Comparison of ENCODE assay signal across 8 cellular contexts in the genomic region with DNA sequence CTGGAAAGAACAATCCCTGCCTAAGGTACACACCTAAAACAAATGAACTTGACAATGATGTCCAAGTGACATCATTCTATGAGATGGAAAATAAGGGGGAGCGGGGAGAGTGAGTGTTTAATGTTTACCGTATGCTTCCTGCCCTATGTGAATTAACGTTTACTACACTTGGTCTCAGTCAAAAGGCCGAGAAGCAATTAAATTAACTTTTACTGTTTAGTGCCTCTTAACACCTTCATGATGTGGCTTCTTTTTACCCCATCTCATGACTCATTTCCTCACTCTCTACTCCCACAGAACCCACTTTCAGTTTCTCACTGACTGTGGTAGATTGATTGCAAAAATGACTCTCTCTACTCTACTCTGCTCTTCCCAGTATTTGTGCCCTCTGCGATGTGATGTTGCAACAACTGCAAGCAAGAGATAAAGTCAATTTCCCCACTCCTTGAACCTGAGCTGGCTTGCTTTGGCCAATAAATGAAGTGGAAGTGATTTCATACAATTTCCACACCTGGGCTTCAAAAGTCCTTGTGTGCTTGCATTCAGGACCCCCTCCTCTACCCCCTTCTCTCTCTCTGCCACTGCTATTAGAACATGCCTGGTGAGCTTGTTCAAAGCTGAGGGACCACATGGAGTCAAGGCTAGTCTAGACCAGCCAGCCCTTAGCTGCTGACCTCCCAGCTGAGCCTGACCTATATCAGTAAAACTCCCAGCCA. TPM values are rescaled to one million over a fixed set of nuclear protein-coding genes. Genes with fewer than 3 reads are reported as not detected.
DNase-seq lines count a peak whose midpoint lies in the region; ATAC-seq and TF ChIP-seq lines count a peak whose summit lies in the region.

No MANE protein-coding gene starts in this region.

- H3K79me2 ChIP-seq in mesendoderm (ENCODE audit: control insufficient read depth, insufficient read depth, low read length): no peaks in the 10 kb centered on the region

- H3K4me2 ChIP-seq in mesendoderm (ENCODE audit: low read length): no peak overlapping the region

- no peak overlapping the region for H4K5ac ChIP-seq in mesendoderm (ENCODE audit: low read length)

- H3K9me3 ChIP-seq in heart left ventricle: no peaks in the 10 kb centered on the region

- ATAC-seq in GM19351 (IDR thresholded peaks at IDR 0.05; ENCODE audit: unreplicated experiment) (peak; percentile 100), HG03280 (IDR thresholded peaks at IDR 0.05; ENCODE audit: unreplicated experiment) (peak; percentile 100), heart left ventricle (no peak)

- H2BK15ac ChIP-seq in mesendoderm (replicated peaks; ENCODE audit: low read depth): no peak overlapping the region

- no peak overlapping the region for H3K9ac ChIP-seq in mesendoderm (ENCODE audit: low read length)

- H2BK120ac ChIP-seq in mesendoderm (ENCODE audit: low read depth, low read length): no peak overlapping the region

- no peak overlapping the region for H3K23ac ChIP-seq in mesendoderm (ENCODE audit: low read length)

- TF ChIP-seq POLR2A in erythroblast (IDR thresholded peaks at IDR 0.05; ENCODE audit: low read length) (no peak), heart left ventricle (IDR thresholded peaks at IDR 0.05) (no peak)

- no peak overlapping the region for H3K18ac ChIP-seq in mesendoderm (ENCODE audit: low read length)

- no peaks in the 10 kb centered on the region for H3K36me3 ChIP-seq in mesendoderm (ENCODE audit: control insufficient read depth, insufficient read depth, low read length)
- no peaks in the 10 kb centered on the region for H3K36me3 ChIP-seq in heart left ventricle

- no peak overlapping the region for H2BK5ac ChIP-seq in mesendoderm (ENCODE audit: low read length)

- H2AK5ac ChIP-seq in mesendoderm (ENCODE audit: low read length): no peak overlapping the region

- H3K27ac ChIP-seq in mesendoderm (ENCODE audit: low read depth, low read length) (no peak overlapping the region), heart left ventricle (peak overlapping the region in 1 of 12 donors; percentile 54)

- intact Hi-C loops in heart left ventricle (cut with DNase I): no loop called here

- no peak overlapping the region for H4K8ac ChIP-seq in mesendoderm (ENCODE audit: low read depth, low read length)

- H3K4me3 ChIP-seq in mesendoderm (ENCODE audit: low read length) (no peak overlapping the region), heart left ventricle (no peak overlapping the region)

- no peaks in the 10 kb centered on the region for H3K79me1 ChIP-seq in mesendoderm (ENCODE audit: low read length)

- no CpG with 5 or more reads among the region's 5 CpGs for WGBS in mesendoderm (ENCODE audit: extremely low coverage, insufficient coverage, low lambda C conversion rate)
- WGBS in heart left ventricle, 4 donors: 46 to 72% (median 54%) methylated on average over 5 of the region's 5 CpGs

- no peak overlapping the region for H3K56ac ChIP-seq in mesendoderm (ENCODE audit: low read length)

- DNase-seq in DMS153 treated with DMSO at 0.1 percent for 48 hours (lab: John Stamatoyannopoulos, UW; ENCODE audit: unreplicated experiment) (peak; percentile 41), SKM-1 (lab: John Stamatoyannopoulos, UW; ENCODE audit: unreplicated experiment) (peak; percentile 83), erythroblast (lab: John Stamatoyannopoulos, UW) (peak; percentile 61 to 67), mesendoderm (no peak), heart left ventricle (no peak)
- peak; percentile 23 to 34 for DNase-seq in stimulated activated CD8-positive, alpha-beta memory T cell treated with anti-CD3 and anti-CD28 coated beads, Interleukin-15, amount 100 ng/mL, for 48 hours (ENCODE audit: low read depth in 2 of 2)

- H3K27me3 ChIP-seq in mesendoderm (ENCODE audit: insufficient read depth, low read length, poor library complexity): no peaks in the 10 kb centered on the region
- H3K27me3 ChIP-seq in heart left ventricle: peaks cover 0 to 31% (median 0%) of the 10 kb centered on the region in 9 donors

- no peak for TF ChIP-seq CTCF in heart left ventricle (IDR thresholded peaks at IDR 0.05)

- no peaks in the 10 kb centered on the region for H3K4me1 ChIP-seq in mesendoderm (ENCODE audit: control insufficient read depth, low read depth, low read length)
- peaks cover 0 to 17% (median 0%) of the 10 kb centered on the region in 12 donors for H3K4me1 ChIP-seq in heart left ventricle

- H3K4ac ChIP-seq in mesendoderm (ENCODE audit: low read depth, low read length): no peak overlapping the region

RNA-seq across cellular contexts. Expression of gene ALKBH3, which starts 11.6 kb away (rescaled TPM):
- polyA plus RNA-seq in mesendoderm (2013, experiment 1 of 2): 14.1 TPM
- polyA plus RNA-seq in mesendoderm (2013, experiment 2 of 2): 14.0 TPM
- 10 to 100 TPM; 13.1 to 24.7 (median 19.5) TPM for total RNA-seq in heart left ventricle
- polyA plus RNA-seq in heart left ventricle: 10 to 100 TPM; 20.5 to 22.4 TPM

Comparison
In these comparisons a context has a peak if more than half of its experiments do, and no peak if none do; other contexts are left out.
1. DNase-seq: peak in DMS153 treated with DMSO at 0.1 percent for 48 hours (single experiment), SKM-1 (single experiment), erythroblast (2 of 2) and stimulated activated CD8-positive, alpha-beta memory T cell treated with anti-CD3 and anti-CD28 coated beads, Interleukin-15, amount 100 ng/mL, for 48 hours (2 of 2); none in mesendoderm (single experiment) and heart left ventricle (0 of 5).
2. ATAC-seq: peak in GM19351 (single experiment) and HG03280 (single experiment); none in heart left ventricle (0 of 4).